In the genomic region with DNA sequence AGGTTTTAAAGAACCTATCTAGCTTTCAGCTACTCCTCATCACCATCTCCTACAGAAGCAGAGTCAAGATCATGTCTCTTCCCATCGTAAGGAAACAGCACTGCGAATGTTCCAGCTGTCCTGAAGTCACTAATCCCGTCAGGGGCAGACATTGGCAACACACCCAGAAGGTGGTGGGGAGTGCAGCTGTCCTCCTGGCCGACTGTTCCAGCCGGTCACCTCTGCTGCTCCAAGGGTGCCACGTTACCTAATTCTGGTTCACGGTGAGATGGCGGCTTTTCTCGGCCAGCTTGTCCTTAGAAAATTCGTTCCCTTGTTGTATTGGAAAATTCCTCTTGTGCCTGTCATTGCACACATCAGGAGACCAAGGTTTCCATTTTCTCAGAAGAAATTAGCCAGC, we compare ENCODE assay signal across 31 cellular contexts.
DNase-seq lines count a peak whose midpoint lies in the region; ATAC-seq and TF ChIP-seq lines count a peak whose summit lies in the region.
"Had no signal": no experiment of that assay in that cellular context is flagged by ENCODE, and none has a peak within 500 bp of the region (broad histone marks: within the 10 kb centered on the region; RNA-seq: fewer than 3 reads in every experiment).

No MANE protein-coding gene starts in this region.

- WGBS in psoas muscle, 3 donors = 23 to 51% (median 26%) methylated on average over 10 of the region's 10 CpGs

- DNase-seq in cardiac septum (ENCODE audit: low spot score) (peak; percentile 51), Right ventricle myocardium superior (no peak), psoas muscle (peak; percentile 72 to 89), vagina (ENCODE audit: extremely low spot score in 2 of 2) (no peak), GM19240 (ENCODE audit: insufficient read length, low spot score) (no peak), NCI-H1105 (lab: John Stamatoyannopoulos, UW) (no peak)
- DNase-seq: activated CD4-positive, alpha-beta T cell treated with anti-CD3 and anti-CD28 coated beads for 1 hour; activated CD8-positive, alpha-beta T cell treated with anti-CD3 and anti-CD28 coated beads for 36 hours; activated T-cell treated with anti-CD3 and anti-CD28 coated beads for 4 hours; CD8-positive, alpha-beta T cell; cortex of kidney; EL; foreskin keratinocyte; GOT3; immature natural killer cell; left colon; mesendoderm; naive B cell; NCI-H1092; NCI-H187 treated with DMSO at 0.1 percent for 48 hours; NCI-H526 treated with DMSO at 0.1 percent for 48 hours; RPMI8226; SK-N-SH; spleen; substantia nigra; T-helper 17 cell had no signal

- intact Hi-C loops in cardiac septum (cut with DNase I) = no loop called here
- intact Hi-C loops in Right ventricle myocardium superior (cut with DNase I) = no loop called here
- intact Hi-C loops in psoas muscle (cut with DNase I) = no loop called here
- intact Hi-C loops in vagina (cut with DNase I) = no loop called here

- 0 out of 2 replicates have a peak overlapping the region, but pooled peaks have one; percentile 31 for H3K9ac ChIP-seq in iPS-20b (ENCODE audit: low read depth, low read length)
- H3K9ac ChIP-seq: SK-N-SH had no signal

- H3K4me1 ChIP-seq in iPS-20b (ENCODE audit: insufficient read depth, low read length) = peaks cover 11% of the 10 kb centered on the region
- peaks cover 10% of the 10 kb centered on the region for H3K4me1 ChIP-seq in psoas muscle
- H3K4me1 ChIP-seq in vagina = peaks cover 68% of the 10 kb centered on the region

- H3K9me3 ChIP-seq in iPS-20b (ENCODE audit: insufficient read depth, low read depth, low read length) = no peaks in the 10 kb centered on the region
- no peaks in the 10 kb centered on the region for H3K9me3 ChIP-seq in psoas muscle
- H3K9me3 ChIP-seq in vagina = no peaks in the 10 kb centered on the region
- H3K9me3 ChIP-seq: SK-N-SH, spleen had no signal

- H3K36me3 ChIP-seq in iPS-20b (ENCODE audit: insufficient read depth, low read depth, low read length) (no peaks in the 10 kb centered on the region), psoas muscle (ENCODE audit: insufficient read depth in 1 of 2, low read depth in 1 of 2) (no peaks in the 10 kb centered on the region), vagina (no peaks in the 10 kb centered on the region)
- H3K36me3 ChIP-seq: cardiac muscle cell, spleen had no signal

- H3K4me3 ChIP-seq in iPS-20b (ENCODE audit: low read length) (no peak overlapping the region), psoas muscle (no peak overlapping the region), vagina (no peak overlapping the region)
- H3K4me3 ChIP-seq: cardiac muscle cell, spleen had no signal

- H3K27me3 ChIP-seq in iPS-20b (ENCODE audit: insufficient read depth, low read length) = no peaks in the 10 kb centered on the region
- H3K27me3 ChIP-seq in psoas muscle (ENCODE audit: insufficient read depth in 3 of 3, low read length in 2 of 3) = no peaks in the 10 kb centered on the region
- no peaks in the 10 kb centered on the region for H3K27me3 ChIP-seq in vagina
- H3K27me3 ChIP-seq: cardiac muscle cell, foreskin keratinocyte, spleen had no signal

- no peak for TF ChIP-seq CTCF in psoas muscle (IDR thresholded peaks at IDR 0.05)
- TF ChIP-seq CTCF in vagina (IDR thresholded peaks at IDR 0.05) = no peak

- ATAC-seq in Right ventricle myocardium superior (ENCODE audit: poor library complexity) (no peak), psoas muscle (peak; percentile 95 to 97 (median 96)), GM21360 (IDR thresholded peaks at IDR 0.05; ENCODE audit: unreplicated experiment) (no peak)
- ATAC-seq: activated CD8-positive, alpha-beta T cell treated with anti-CD3 and anti-CD28 coated beads for 36 hours; activated naive CD4-positive, alpha-beta T cell treated with anti-CD3 and anti-CD28 coated beads, Interleukin-2, amount 50 U/mL, for 72 hours; CD8-positive, alpha-beta T cell; esophagus mucosa; foreskin keratinocyte; left colon; T-helper 17 cell had no signal

- no peak for TF ChIP-seq POLR2A in vagina (IDR thresholded peaks at IDR 0.05)

- H3K27ac ChIP-seq in iPS-20b (ENCODE audit: low read length) = no peak overlapping the region
- H3K27ac ChIP-seq in psoas muscle = peak overlapping the region; percentile 76
- H3K27ac ChIP-seq in vagina = peak overlapping the region; percentile 46
- H3K27ac ChIP-seq: cardiac muscle cell, foreskin keratinocyte had no signal

Comparison
In these comparisons a context has a peak if more than half of its experiments do, and no peak if none do; other contexts are left out.
1. DNase-seq: peak in cardiac septum (single experiment) and psoas muscle (2 of 2); none in Right ventricle myocardium superior (single experiment), vagina (0 of 2), GM19240 (single experiment) and NCI-H1105 (single experiment).
2. ATAC-seq: peak in psoas muscle (4 of 4); none in Right ventricle myocardium superior (single experiment) and GM21360 (single experiment).